14 cellular contexts compared by ENCODE assay signal in the genomic region with DNA sequence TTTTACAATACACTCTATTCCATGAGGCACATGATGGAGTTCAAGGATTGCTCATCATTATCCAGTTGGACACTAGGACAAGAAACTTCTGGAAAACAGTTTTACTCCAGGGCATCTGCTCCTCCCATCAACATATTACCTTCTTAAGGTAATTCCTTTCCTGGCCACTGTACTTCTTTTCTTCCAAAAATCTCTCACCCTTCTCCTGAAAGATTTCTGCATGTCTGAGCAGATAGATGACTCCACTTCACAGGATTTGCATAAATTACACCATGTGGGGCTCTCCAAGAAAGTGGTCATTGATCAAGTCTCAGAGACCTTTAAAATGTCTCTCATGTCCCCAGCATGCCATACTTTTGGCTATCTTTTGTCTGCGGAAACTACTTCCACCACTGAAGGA.
DNase-seq lines count a peak whose midpoint lies in the region; ATAC-seq and TF ChIP-seq lines count a peak whose summit lies in the region.
"Had no signal": no experiment of that assay in that cellular context is flagged by ENCODE, and none has a peak within 500 bp of the region (broad histone marks: within the 10 kb centered on the region; RNA-seq: fewer than 3 reads in every experiment).

No MANE protein-coding gene starts in this region.

- no peak overlapping the region for H3K9ac ChIP-seq in IMR-90 (ENCODE audit: low read depth, low read length)

- peak overlapping the region; percentile 24 for H2BK5ac ChIP-seq in IMR-90 (ENCODE audit: low read depth, low read length, poor library complexity, severe bottlenecking)

- DNase-seq in IMR-90 (no peak), RWPE2 (ENCODE audit: low spot score) (no peak), epithelial cell of prostate (ENCODE audit: low read depth, low spot score) (no peak), type B pancreatic cell (ENCODE audit: extremely low spot score, unreplicated experiment) (no peak)
- no peak for DNase-seq in stimulated activated CD4-positive, alpha-beta T cell treated with anti-CD3 and anti-CD28 coated beads, Interleukin-4, amount 100 ng/mL, for 24 hours
- DNase-seq: CD4-positive, alpha-beta memory T cell; DMS79 treated with DMSO at 0.1 percent for 48 hours; NCI-H1436; NCI-H2081; SHP77 treated with DMSO at 0.1 percent for 48 hours had no signal

- H3K27ac Mint-ChIP-seq in type B pancreatic cell, result no peak overlapping the region
- H3K27ac Mint-ChIP-seq in stimulated activated memory B cell treated with anti-CD40 and anti-IgM and Interleukin-4, amounts not matched to agents 10 μg/mL and 1 μg/mL and 100 μg/mL, for 72 hours, result no peak overlapping the region

- no peak for TF ChIP-seq POLR2A in IMR-90 (IDR thresholded peaks at IDR 0.05; ENCODE audit: low read depth, low read length)

- BruUV-seq in IMR-90 (replicated peaks; lab: Mats Ljungman, UMichigan), result no TSS peak

- H3K56ac ChIP-seq in IMR-90 (ENCODE audit: extremely low read depth, insufficient read depth, low read length), result no peak overlapping the region

- POLR2A ChIA-PET in IMR-90 (lab: Charles Lee; ENCODE audit: unreplicated experiment), result interaction anchor here (0.6 kb wide), 1 partner anchor 27 kb away, joined by 4 read pairs; no protein-coding TSS in a partner anchor

- no peaks in the 10 kb centered on the region for H3K79me1 ChIP-seq in IMR-90 (ENCODE audit: low read depth in 1 of 2, low read length in 2 of 2)

- no peak overlapping the region for H2AK9ac ChIP-seq in IMR-90 (replicated peaks; ENCODE audit: low read depth, low read length, poor library complexity)

- peaks cover 17% of the 10 kb centered on the region for H3K4me1 ChIP-seq in IMR-90 (ENCODE audit: control insufficient read depth, insufficient read depth, low read length)
- H3K4me1 ChIP-seq in RWPE2 (ENCODE audit: insufficient read depth, poor library complexity, severe bottlenecking), result peaks cover 47% of the 10 kb centered on the region

- no peak overlapping the region for H2AFZ ChIP-seq in IMR-90 (replicated peaks; ENCODE audit: low read length, poor library complexity)

- no peak for TF ChIP-seq RAD21 in IMR-90 (IDR thresholded peaks at IDR 0.05; ENCODE audit: low read length)

- peak overlapping the region; percentile 82; the same call in 1 of the 2 replicates for H3K18ac ChIP-seq in IMR-90 (ENCODE audit: low read depth, low read length)

- H3K4ac ChIP-seq in IMR-90 (ENCODE audit: low read depth, low read length), result peak overlapping the region; percentile 34; the same call in 1 of the 2 replicates

- H2BK20ac ChIP-seq in IMR-90 (ENCODE audit: low read depth, low read length), result peak overlapping the region; percentile 72; the same call in 1 of the 2 replicates

- H2BK15ac ChIP-seq in IMR-90 (ENCODE audit: low read depth, low read length), result peak overlapping the region; percentile 28; the same call in 1 of the 3 replicates

- intact Hi-C loops in IMR-90 (cut with micrococcal nuclease), result no loop called here

- WGBS in IMR-90 (ENCODE audit: extremely low coverage in 2 of 2, insufficient read length in 1 of 2), 2 experiments, result 100% methylated on average over 1 of the region's 1 CpG; no CpG with 5 or more reads in 1 of the 2 experiments

- H2AK5ac ChIP-seq in IMR-90 (ENCODE audit: low read depth, low read length), result no peak overlapping the region

- in situ Hi-C loops in IMR-90 (cut with MboI; ENCODE audit: low sequenced_read_pairs), result no loop called here

- H3K14ac ChIP-seq in IMR-90 (replicated peaks; ENCODE audit: low read depth, low read length), result 0 out of 2 replicates have a peak overlapping the region, but pooled peaks have one; percentile 8

- no peak overlapping the region for H3K4me3 ChIP-seq in IMR-90 (ENCODE audit: insufficient read depth, low read depth, low read length)
- no peak overlapping the region for H3K4me3 ChIP-seq in RWPE2 (ENCODE audit: severe bottlenecking)

- H3K9me1 ChIP-seq in IMR-90 (ENCODE audit: insufficient read depth, low read length), result no peaks in the 10 kb centered on the region; the same call in 1 of the 2 replicates

- CTCF ChIA-PET in IMR-90 (lab: Yijun Ruan, JAX), result no interaction called here

- H3K27ac ChIP-seq in IMR-90 (ENCODE audit: insufficient read depth, low read length), result no peak overlapping the region
- peak overlapping the region; percentile 97 for H3K27ac ChIP-seq in RWPE2 (ENCODE audit: poor library complexity, severe bottlenecking)
- peak overlapping the region; percentile 98 for H3K27ac ChIP-seq in epithelial cell of prostate
- H3K27ac ChIP-seq: HL-60 had no signal

- no peak overlapping the region for H3K4me3 Mint-ChIP-seq in type B pancreatic cell
- no peak overlapping the region for H3K4me3 Mint-ChIP-seq in stimulated activated memory B cell treated with anti-CD40 and anti-IgM and Interleukin-4, amounts not matched to agents 10 μg/mL and 1 μg/mL and 100 μg/mL, for 72 hours
- H3K4me3 Mint-ChIP-seq: CD4-positive, alpha-beta memory T cell had no signal

- dilution Hi-C loops in IMR-90 (cut with HindIII; ENCODE audit: low sequenced_read_pairs, unreplicated experiment), result no loop called here

- no peaks in the 10 kb centered on the region for H3K27me3 Mint-ChIP-seq in type B pancreatic cell
- no peaks in the 10 kb centered on the region for H3K27me3 Mint-ChIP-seq in stimulated activated memory B cell treated with anti-CD40 and anti-IgM and Interleukin-4, amounts not matched to agents 10 μg/mL and 1 μg/mL and 100 μg/mL, for 72 hours
- H3K27me3 Mint-ChIP-seq: CD4-positive, alpha-beta memory T cell had no signal

- peaks cover 6% of the 10 kb centered on the region for H3K4me1 Mint-ChIP-seq in type B pancreatic cell (ENCODE audit: unreplicated experiment)
- peaks cover 10% of the 10 kb centered on the region for H3K4me1 Mint-ChIP-seq in stimulated activated memory B cell treated with anti-CD40 and anti-IgM and Interleukin-4, amounts not matched to agents 10 μg/mL and 1 μg/mL and 100 μg/mL, for 72 hours

- no peak overlapping the region for H4K91ac ChIP-seq in IMR-90 (ENCODE audit: insufficient read depth, low read depth, low read length)

- H2BK120ac ChIP-seq in IMR-90 (ENCODE audit: low read depth, low read length), result peak overlapping the region; percentile 30; the same call in 1 of the 2 replicates

- no peak overlapping the region for H4K5ac ChIP-seq in IMR-90 (ENCODE audit: low read depth, low read length)

- H3K27me3 ChIP-seq in IMR-90 (ENCODE audit: control insufficient read depth, insufficient read depth, low read length) (no peaks in the 10 kb centered on the region), RWPE2 (ENCODE audit: insufficient read depth, poor library complexity, severe bottlenecking) (no peaks in the 10 kb centered on the region)

- no peak overlapping the region for H3K4me2 ChIP-seq in IMR-90 (ENCODE audit: low read depth, low read length)

- no peaks in the 10 kb centered on the region for H3K9me3 ChIP-seq in IMR-90 (ENCODE audit: control insufficient read depth, insufficient read depth, low read length)
- H3K9me3 ChIP-seq in RWPE2 (ENCODE audit: severe bottlenecking), result no peaks in the 10 kb centered on the region

- H3K23ac ChIP-seq in IMR-90 (ENCODE audit: low read depth, low read length), result no peak overlapping the region

- H4K20me1 ChIP-seq in IMR-90 (ENCODE audit: insufficient read depth, low read length), result no peaks in the 10 kb centered on the region

- peaks cover 8% of the 10 kb centered on the region for H3K9me3 Mint-ChIP-seq in type B pancreatic cell
- H3K9me3 Mint-ChIP-seq in stimulated activated memory B cell treated with anti-CD40 and anti-IgM and Interleukin-4, amounts not matched to agents 10 μg/mL and 1 μg/mL and 100 μg/mL, for 72 hours, result no peaks in the 10 kb centered on the region
- H3K9me3 Mint-ChIP-seq: CD4-positive, alpha-beta memory T cell had no signal

- H3K36me3 Mint-ChIP-seq in type B pancreatic cell, result no peaks in the 10 kb centered on the region
- no peaks in the 10 kb centered on the region for H3K36me3 Mint-ChIP-seq in stimulated activated memory B cell treated with anti-CD40 and anti-IgM and Interleukin-4, amounts not matched to agents 10 μg/mL and 1 μg/mL and 100 μg/mL, for 72 hours
- H3K36me3 Mint-ChIP-seq: CD4-positive, alpha-beta memory T cell had no signal

- ATAC-seq in IMR-90 (ENCODE audit: low read depth), result no peak
- ATAC-seq in RWPE2 (ENCODE audit: low read depth), result peak; percentile 24; the same call in 1 of the 3 replicates
- no peak for ATAC-seq in HG03442 (IDR thresholded peaks at IDR 0.05; ENCODE audit: unreplicated experiment)
- ATAC-seq in stimulated activated memory B cell treated with anti-CD40 and anti-IgM and Interleukin-4, amounts not matched to agents 10 μg/mL and 1 μg/mL and 100 μg/mL, for 72 hours, result no peak
- ATAC-seq: SK-N-SH treated with all-trans-retinoic acid at 6 μM for 48 hours had no signal

- TF ChIP-seq CTCF in IMR-90 (conservative IDR thresholded peaks at IDR 0.05; ENCODE audit: low read depth, low read length) (no peak), RWPE2 (IDR thresholded peaks at IDR 0.05; ENCODE audit: poor library complexity, severe bottlenecking) (no peak), type B pancreatic cell (conservative IDR thresholded peaks at IDR 0.05) (peak; percentile 17)

- H3K36me3 ChIP-seq in IMR-90 (ENCODE audit: control insufficient read depth, insufficient read depth, low read length), result no peaks in the 10 kb centered on the region
- no peaks in the 10 kb centered on the region for H3K36me3 ChIP-seq in RWPE2 (ENCODE audit: low read depth)

- no peak overlapping the region; a peak in 1 of 4 replicates for H4K8ac ChIP-seq in IMR-90 (ENCODE audit: low read depth in 2 of 2, low read length in 2 of 2)

TF ChIP-seq in IMR-90, 13 proteins besides CTCF, POLR2A, EP300 and RAD21:
- TF ChIP-seq MXI1 (IDR thresholded peaks at IDR 0.05; ENCODE audit: borderline replicate concordance, low read depth, low read length), result no peak
